12 cellular contexts compared by ENCODE assay signal in genomic region chr1:89356658-89357400, GRCh38.
DNase-seq lines count a peak whose midpoint lies in the region.
"Had no signal": no experiment of that assay in that cellular context is flagged by ENCODE, and none has a peak within 500 bp of the region (broad histone marks: within the 10 kb centered on the region; RNA-seq: fewer than 3 reads in every experiment).

No MANE protein-coding gene starts in this region.

- no peaks in the 10 kb centered on the region for H3K36me3 Mint-ChIP-seq in activated naive CD8-positive, alpha-beta T cell

- DNase-seq in DMS53 (lab: John Stamatoyannopoulos, UW) (peak; percentile 63), HK-2 (ENCODE audit: unreplicated experiment) (peak; percentile 6), kidney glomerular epithelial cell (lab: John Stamatoyannopoulos, UW) (peak; percentile 24), NCI-H2196 treated with DMSO at 0.1 percent for 48 hours (lab: John Stamatoyannopoulos, UW; ENCODE audit: unreplicated experiment) (no peak), pons (ENCODE audit: low spot score) (no peak), NCI-H1694 (lab: John Stamatoyannopoulos, UW) (no peak)
- DNase-seq: NCI-H2029 treated with DMSO at 0.1 percent for 48 hours; nephron progenitor cell; stimulated activated CD4-positive, alpha-beta T cell treated with anti-CD3 and anti-CD28 coated beads, Interleukin-15, amount 100 ng/mL, for 24 hours; stimulated activated naive CD4-positive, alpha-beta T cell treated with Interleukin-2 at 50 U/mL for 16 hours; WERI-Rb-1 had no signal

- H3K4me1 Mint-ChIP-seq in activated naive CD8-positive, alpha-beta T cell (ENCODE audit: low read depth) = peaks cover 54% of the 10 kb centered on the region

- no peaks in the 10 kb centered on the region for H3K9me3 Mint-ChIP-seq in activated naive CD8-positive, alpha-beta T cell (ENCODE audit: low read depth)
- H3K9me3 Mint-ChIP-seq: nephron progenitor cell had no signal

- no peaks in the 10 kb centered on the region for H3K27me3 Mint-ChIP-seq in activated naive CD8-positive, alpha-beta T cell

- H3K4me3 Mint-ChIP-seq in activated naive CD8-positive, alpha-beta T cell = peak overlapping the region; percentile 87
- H3K4me3 Mint-ChIP-seq: nephron progenitor cell had no signal

- peak overlapping the region; percentile 90 for H3K27ac Mint-ChIP-seq in activated naive CD8-positive, alpha-beta T cell
- H3K27ac Mint-ChIP-seq: nephron progenitor cell had no signal

Comparison
In these comparisons a context has a peak if more than half of its experiments do, and no peak if none do; other contexts are left out.
1. DNase-seq: peak in DMS53 (single experiment), HK-2 (single experiment) and kidney glomerular epithelial cell (single experiment); none in NCI-H2196 treated with DMSO at 0.1 percent for 48 hours (single experiment), pons (single experiment) and NCI-H1694 (single experiment).